In the genomic region with DNA sequence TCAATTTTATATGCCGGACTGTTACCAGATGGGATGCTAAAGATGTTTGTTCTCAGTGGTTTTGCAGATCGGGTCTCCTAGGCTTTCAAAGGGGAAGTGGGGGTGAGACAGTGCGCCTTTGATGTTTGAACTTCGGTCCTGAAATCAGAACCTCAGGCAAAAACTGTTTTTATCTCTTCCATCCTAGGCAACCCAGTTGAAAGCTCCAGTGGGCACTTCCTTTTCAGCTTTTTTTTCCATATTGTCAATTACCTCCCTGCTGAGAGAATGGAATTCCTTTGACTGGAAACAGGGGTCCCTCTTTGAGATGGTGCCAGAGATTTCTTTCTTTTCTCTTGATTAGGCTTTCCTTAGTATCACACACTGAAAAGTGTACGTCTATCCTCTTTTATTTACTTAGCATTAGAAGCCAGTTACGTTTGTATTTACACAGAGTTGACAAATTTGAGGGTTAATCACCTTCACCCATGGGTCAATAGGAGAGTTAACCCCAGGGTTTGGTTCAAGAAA, we compare ENCODE assay signal across 1 cellular context.
A peak's percentile ranks its signal among the peaks of the same experiment; 100 is the strongest.
TF ChIP-seq lines count a peak whose summit lies in the region.

No MANE protein-coding gene starts in this region.

TF ChIP-seq in liver, 16 proteins besides CTCF, POLR2A, EP300 and RAD21 (continued from another document):
- TF ChIP-seq, protein P1, sequence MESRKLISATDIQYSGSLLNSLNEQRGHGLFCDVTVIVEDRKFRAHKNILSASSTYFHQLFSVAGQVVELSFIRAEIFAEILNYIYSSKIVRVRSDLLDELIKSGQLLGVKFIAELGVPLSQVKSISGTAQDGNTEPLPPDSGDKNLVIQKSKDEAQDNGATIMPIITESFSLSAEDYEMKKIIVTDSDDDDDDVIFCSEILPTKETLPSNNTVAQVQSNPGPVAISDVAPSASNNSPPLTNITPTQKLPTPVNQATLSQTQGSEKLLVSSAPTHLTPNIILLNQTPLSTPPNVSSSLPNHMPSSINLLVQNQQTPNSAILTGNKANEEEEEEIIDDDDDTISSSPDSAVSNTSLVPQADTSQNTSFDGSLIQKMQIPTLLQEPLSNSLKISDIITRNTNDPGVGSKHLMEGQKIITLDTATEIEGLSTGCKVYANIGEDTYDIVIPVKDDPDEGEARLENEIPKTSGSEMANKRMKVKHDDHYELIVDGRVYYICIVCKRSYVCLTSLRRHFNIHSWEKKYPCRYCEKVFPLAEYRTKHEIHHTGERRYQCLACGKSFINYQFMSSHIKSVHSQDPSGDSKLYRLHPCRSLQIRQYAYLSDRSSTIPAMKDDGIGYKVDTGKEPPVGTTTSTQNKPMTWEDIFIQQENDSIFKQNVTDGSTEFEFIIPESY (IDR thresholded peaks at IDR 0.05), result peak; percentile 1
